In the genomic region with DNA sequence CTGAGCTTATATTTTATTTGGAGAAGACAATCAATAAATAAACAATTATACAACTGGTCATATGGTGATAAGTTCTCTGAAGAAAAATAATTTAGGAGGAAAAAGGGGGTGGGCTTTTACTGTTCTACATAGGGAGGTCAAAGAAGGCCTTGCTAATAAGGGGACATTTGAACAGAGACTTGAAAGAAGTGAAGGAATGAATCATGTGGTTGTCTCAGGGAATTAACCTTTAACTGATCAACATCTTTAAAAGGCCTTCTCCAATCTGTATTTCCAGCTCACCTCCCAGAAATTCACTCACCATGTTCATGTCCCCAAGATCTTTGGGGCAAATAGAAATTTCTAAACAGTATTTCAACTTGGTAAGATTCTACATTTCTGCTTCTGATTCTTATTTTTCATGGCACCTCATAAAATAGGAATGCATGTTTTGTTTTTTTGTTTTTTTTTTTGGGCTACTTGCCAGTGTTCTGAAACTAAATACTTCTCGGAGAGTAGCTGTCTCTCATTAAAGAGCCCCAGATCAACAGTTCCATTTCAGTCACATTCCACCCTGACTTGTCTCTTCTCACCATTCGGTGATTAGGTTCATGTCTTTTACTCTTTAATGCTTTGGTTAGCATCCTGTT, we compare ENCODE assay signal across 12 cellular contexts. TPM values are rescaled to one million over a fixed set of nuclear protein-coding genes. Genes with fewer than 3 reads are reported as not detected.
DNase-seq lines count a peak whose midpoint lies in the region; TF ChIP-seq lines count a peak whose summit lies in the region.
"Had no signal": no experiment of that assay in that cellular context is flagged by ENCODE, and none has a peak within 500 bp of the region (broad histone marks: within the 10 kb centered on the region; RNA-seq: fewer than 3 reads in every experiment).

No MANE protein-coding gene starts in this region.

- peak overlapping the region; percentile 97 for H3K27ac Mint-ChIP-seq in nephron progenitor cell

- H3K14ac ChIP-seq in trophoblast cell (ENCODE audit: low read length), result no peak overlapping the region

- H3K36me3 ChIP-seq in KOPT-K1 (ENCODE audit: insufficient read depth, low read length) (peaks cover 44% of the 10 kb centered on the region), trophoblast cell (ENCODE audit: control insufficient read depth in 1 of 2, insufficient read depth in 2 of 2, low read length in 2 of 2) (no peaks in the 10 kb centered on the region)
- H3K36me3 ChIP-seq: transverse colon had no signal

- H3K4me1 Mint-ChIP-seq in nephron progenitor cell, result peaks cover 17% of the 10 kb centered on the region

- no peaks in the 10 kb centered on the region for H3K27me3 ChIP-seq in trophoblast cell (ENCODE audit: insufficient read depth, low read length)
- H3K27me3 ChIP-seq: transverse colon had no signal

- no peak overlapping the region for H3K4me3 Mint-ChIP-seq in nephron progenitor cell

- H3K9me3 ChIP-seq in KOPT-K1 (ENCODE audit: insufficient read depth, low read length, poor library complexity, severe bottlenecking), result no peaks in the 10 kb centered on the region
- no peaks in the 10 kb centered on the region for H3K9me3 ChIP-seq in trophoblast cell (ENCODE audit: insufficient read depth, low read depth, low read length)
- H3K9me3 ChIP-seq: transverse colon had no signal

- peaks cover 11% of the 10 kb centered on the region for H3K36me3 Mint-ChIP-seq in nephron progenitor cell (ENCODE audit: low read depth)

- H2BK120ac ChIP-seq in trophoblast cell (ENCODE audit: insufficient read depth, low read length, poor library complexity), result no peak overlapping the region

- H4K8ac ChIP-seq in trophoblast cell (ENCODE audit: low read depth, low read length), result no peak overlapping the region

- H3K27ac ChIP-seq in KOPT-K1 (ENCODE audit: low read depth, low read length, poor library complexity, severe bottlenecking), result peak overlapping the region; percentile 53
- H3K27ac ChIP-seq in coronary artery, result peak overlapping the region; percentile 25 to 42
- H3K27ac ChIP-seq in trophoblast cell (ENCODE audit: low read depth, low read length), result no peak overlapping the region

- no peak overlapping the region for H3K9ac ChIP-seq in trophoblast cell (ENCODE audit: low read length)

- DNase-seq in AG20443 (ENCODE audit: low spot score) (peak; percentile 35), coronary artery (ENCODE audit: low spot score) (no peak), nephron progenitor cell (no peak), trophoblast cell (no peak), OCI-M2 (lab: John Stamatoyannopoulos, UW; ENCODE audit: unreplicated experiment) (no peak), DMS79 treated with DMSO at 0.1 percent for 48 hours (lab: John Stamatoyannopoulos, UW) (no peak), mesenteric fat pad (ENCODE audit: low spot score) (no peak)
- DNase-seq: activated CD8-positive, alpha-beta memory T cell treated with anti-CD3 and anti-CD28 coated beads, Interleukin-2, amount 50 U/mL, for 48 hours; left colon; stimulated activated CD4-positive, alpha-beta T cell treated with anti-CD3 and anti-CD28 coated beads, Interleukin-15, amount 100 ng/mL, for 24 hours; transverse colon had no signal

- no peak for TF ChIP-seq CTCF in coronary artery (IDR thresholded peaks at IDR 0.05)
- TF ChIP-seq CTCF in nephron progenitor cell (IDR thresholded peaks at IDR 0.05), result no peak

- H2AK5ac ChIP-seq in trophoblast cell (ENCODE audit: low read length), result no peak overlapping the region

- H2BK5ac ChIP-seq in trophoblast cell (ENCODE audit: low read depth, low read length, poor library complexity), result no peak overlapping the region

- no peaks in the 10 kb centered on the region for H3K27me3 Mint-ChIP-seq in nephron progenitor cell (ENCODE audit: low read depth, poor library complexity)

- H3K18ac ChIP-seq in trophoblast cell (ENCODE audit: low read length), result no peak overlapping the region

- H3K9me3 Mint-ChIP-seq in nephron progenitor cell, result no peaks in the 10 kb centered on the region

- H3K4me1 ChIP-seq in trophoblast cell (ENCODE audit: control insufficient read depth in 1 of 2, insufficient read depth in 2 of 2, low read length in 2 of 2), result no peaks in the 10 kb centered on the region

- no peak overlapping the region for H3K4me3 ChIP-seq in coronary artery
- no peak overlapping the region for H3K4me3 ChIP-seq in trophoblast cell (ENCODE audit: low read depth, low read length)
- H3K4me3 ChIP-seq: transverse colon had no signal

- WGBS in trophoblast cell (ENCODE audit: extremely low coverage, insufficient coverage, insufficient read length), result no CpG with 5 or more reads among the region's 2 CpGs

- H3K4ac ChIP-seq in trophoblast cell (ENCODE audit: low read depth, low read length), result no peak overlapping the region

- H4K91ac ChIP-seq in trophoblast cell (ENCODE audit: low read depth, low read length), result no peak overlapping the region

- H3K4me2 ChIP-seq in trophoblast cell (ENCODE audit: low read length), result no peak overlapping the region

- H3K23ac ChIP-seq in trophoblast cell (ENCODE audit: low read length), result no peak overlapping the region

- no peak overlapping the region for H2AFZ ChIP-seq in trophoblast cell (ENCODE audit: insufficient read depth, low read length, poor library complexity)

- no peaks in the 10 kb centered on the region for H3K79me1 ChIP-seq in trophoblast cell (ENCODE audit: low read length)

- no peak overlapping the region for H4K12ac ChIP-seq in trophoblast cell (ENCODE audit: low read depth, low read length)

- H3K79me2 ChIP-seq in trophoblast cell (ENCODE audit: control insufficient read depth, insufficient read depth, low read length, poor library complexity), result no peaks in the 10 kb centered on the region

- no peak overlapping the region for H2BK12ac ChIP-seq in trophoblast cell (ENCODE audit: low read length)

RNA-seq across cellular contexts. Expression of a gene that starts 19.2 kb away (rescaled TPM):
- polyA plus RNA-seq in trophoblast cell (2013), result 6.2 and 6.5 TPM in 2 replicates
- total RNA-seq in mesenteric fat pad, result 36.6 TPM
